In genomic region chr11:131467645-131468270, GRCh38 we compare ENCODE assay signal across 24 cellular contexts.
DNase-seq lines count a peak whose midpoint lies in the region; ATAC-seq and TF ChIP-seq lines count a peak whose summit lies in the region.
"Had no signal": no experiment of that assay in that cellular context is flagged by ENCODE, and none has a peak within 500 bp of the region (broad histone marks: within the 10 kb centered on the region; RNA-seq: fewer than 3 reads in every experiment).

No MANE protein-coding gene starts in this region.

- ATAC-seq in stimulated activated effector memory CD8-positive, alpha-beta T cell treated with anti-CD3 and anti-CD28 coated beads, Interleukin-12 subunit alpha, Interleukin-12 subunit beta, amount 100 ng/mL, for 72 hours = no peak
- ATAC-seq: CD8-positive, alpha-beta T cell; HCT116; K562; Panc1; SK-N-SH treated with all-trans-retinoic acid at 6 μM for 48 hours had no signal

- intact Hi-C loops in activated T-helper 2 cell treated with anti-CD3 and anti-CD28 coated beads, Interferon-gamma antibody, Interleukin-2, Interleukin-4, amounts not matched to agents 10 μg/mL and 5 μg/mL and 100 μg/mL, durations not matched to agents 14 hours and 24 hours and 36 hours (cut with micrococcal nuclease) = no loop called here

- H3K27ac ChIP-seq in cardiac muscle cell (peak overlapping the region; percentile 4), right atrium auricular region (no peak overlapping the region), endodermal cell (ENCODE audit: low read depth, low read length) (peak overlapping the region; percentile 2)

- H3K4me1 Mint-ChIP-seq in endodermal cell = peaks cover 63% of the 10 kb centered on the region
- H3K4me1 Mint-ChIP-seq in stimulated activated effector memory CD8-positive, alpha-beta T cell treated with anti-CD3 and anti-CD28 coated beads, Interleukin-12 subunit alpha, Interleukin-12 subunit beta, amount 100 ng/mL, for 72 hours = no peaks in the 10 kb centered on the region
- H3K4me1 Mint-ChIP-seq in activated T-helper 2 cell treated with anti-CD3 and anti-CD28 coated beads, Interferon-gamma antibody, Interleukin-2, Interleukin-4, amounts not matched to agents 10 μg/mL and 5 μg/mL and 100 μg/mL, durations not matched to agents 14 hours and 24 hours and 36 hours (ENCODE audit: low read depth) = no peaks in the 10 kb centered on the region

- H3K4me3 Mint-ChIP-seq in endodermal cell = no peak overlapping the region
- H3K4me3 Mint-ChIP-seq in stimulated activated effector memory CD8-positive, alpha-beta T cell treated with anti-CD3 and anti-CD28 coated beads, Interleukin-12 subunit alpha, Interleukin-12 subunit beta, amount 100 ng/mL, for 72 hours = no peak overlapping the region
- no peak overlapping the region for H3K4me3 Mint-ChIP-seq in activated T-helper 2 cell treated with anti-CD3 and anti-CD28 coated beads, Interferon-gamma antibody, Interleukin-2, Interleukin-4, amounts not matched to agents 10 μg/mL and 5 μg/mL and 100 μg/mL, durations not matched to agents 14 hours and 24 hours and 36 hours (ENCODE audit: low read depth)
- H3K4me3 Mint-ChIP-seq: CD8-positive, alpha-beta T cell had no signal

- H3K27me3 ChIP-seq in cardiac muscle cell (no peaks in the 10 kb centered on the region), right atrium auricular region (no peaks in the 10 kb centered on the region), endodermal cell (ENCODE audit: control insufficient read depth, insufficient read depth, low read length, poor library complexity, severe bottlenecking) (no peaks in the 10 kb centered on the region)

- H3K36me3 ChIP-seq in cardiac muscle cell (no peaks in the 10 kb centered on the region), right atrium auricular region (no peaks in the 10 kb centered on the region), endodermal cell (ENCODE audit: control insufficient read depth, insufficient read depth, low read length) (no peaks in the 10 kb centered on the region)

- no peaks in the 10 kb centered on the region for H3K27me3 Mint-ChIP-seq in endodermal cell (ENCODE audit: insufficient read depth)
- H3K27me3 Mint-ChIP-seq in activated T-helper 2 cell treated with anti-CD3 and anti-CD28 coated beads, Interferon-gamma antibody, Interleukin-2, Interleukin-4, amounts not matched to agents 10 μg/mL and 5 μg/mL and 100 μg/mL, durations not matched to agents 14 hours and 24 hours and 36 hours (ENCODE audit: low read depth) = peaks cover 5% of the 10 kb centered on the region

- H3K4me1 ChIP-seq in cardiac muscle cell (ENCODE audit: low read depth) (peaks cover 4% of the 10 kb centered on the region), right atrium auricular region (no peaks in the 10 kb centered on the region), endodermal cell (ENCODE audit: control insufficient read depth, insufficient read depth, low read length) (peaks cover 20% of the 10 kb centered on the region)

- H3K9ac ChIP-seq in endodermal cell (ENCODE audit: extremely low read depth, low read length, poor library complexity, severe bottlenecking) = no peak overlapping the region

- DNase-seq in cardiac muscle cell (ENCODE audit: low read depth in 1 of 2, low spot score in 1 of 2) = no peak
- DNase-seq in right atrium auricular region (ENCODE audit: low spot score) = no peak
- no peak for DNase-seq in endodermal cell
- DNase-seq in myocyte (ENCODE audit: low read depth) = peak; percentile 24
- no peak for DNase-seq in stimulated activated effector memory CD8-positive, alpha-beta T cell treated with anti-CD3 and anti-CD28 coated beads, Interleukin-12 subunit alpha, Interleukin-12 subunit beta, amount 100 ng/mL, for 72 hours (ENCODE audit: low spot score in 2 of 2)
- no peak for DNase-seq in activated T-helper 2 cell treated with anti-CD3 and anti-CD28 coated beads, Interferon-gamma antibody, Interleukin-2, Interleukin-4, amounts not matched to agents 10 μg/mL and 5 μg/mL and 100 μg/mL, durations not matched to agents 14 hours and 24 hours and 36 hours (ENCODE audit: low spot score)
- no peak for DNase-seq in HT-29 (ENCODE audit: low spot score)
- DNase-seq: 8988T; AML-193; CD8-positive, alpha-beta T cell; DND-41; MM.1S; NCI-H1048; NCI-H146; NCI-H2029; NCI-H2227 treated with DMSO at 0.1 percent for 48 hours; NCI-H510A; NCI-H774; NK-92 treated with Interleukin-12 subunit alpha and Interleukin-12 subunit beta, amount 100 ng/mL, for 24 hours; SIG-M5 had no signal

- H3K36me3 Mint-ChIP-seq in endodermal cell (ENCODE audit: low read depth) = no peaks in the 10 kb centered on the region
- no peaks in the 10 kb centered on the region for H3K36me3 Mint-ChIP-seq in stimulated activated effector memory CD8-positive, alpha-beta T cell treated with anti-CD3 and anti-CD28 coated beads, Interleukin-12 subunit alpha, Interleukin-12 subunit beta, amount 100 ng/mL, for 72 hours
- H3K36me3 Mint-ChIP-seq in activated T-helper 2 cell treated with anti-CD3 and anti-CD28 coated beads, Interferon-gamma antibody, Interleukin-2, Interleukin-4, amounts not matched to agents 10 μg/mL and 5 μg/mL and 100 μg/mL, durations not matched to agents 14 hours and 24 hours and 36 hours (ENCODE audit: low read depth) = no peaks in the 10 kb centered on the region
- H3K36me3 Mint-ChIP-seq: CD8-positive, alpha-beta T cell had no signal

- no peaks in the 10 kb centered on the region for H3K9me3 ChIP-seq in cardiac muscle cell (ENCODE audit: low read depth)
- no peaks in the 10 kb centered on the region for H3K9me3 ChIP-seq in right atrium auricular region
- H3K9me3 ChIP-seq in endodermal cell (ENCODE audit: control insufficient read depth, low read length) = no peaks in the 10 kb centered on the region

- TF ChIP-seq CTCF in cardiac muscle cell (IDR thresholded peaks at IDR 0.05; ENCODE audit: low read depth, low read length) (no peak), right atrium auricular region (IDR thresholded peaks at IDR 0.05) (no peak), endodermal cell (conservative IDR thresholded peaks at IDR 0.05) (no peak)

- H3K9me3 Mint-ChIP-seq in endodermal cell = no peaks in the 10 kb centered on the region
- H3K9me3 Mint-ChIP-seq in stimulated activated effector memory CD8-positive, alpha-beta T cell treated with anti-CD3 and anti-CD28 coated beads, Interleukin-12 subunit alpha, Interleukin-12 subunit beta, amount 100 ng/mL, for 72 hours = peaks cover 5% of the 10 kb centered on the region
- no peaks in the 10 kb centered on the region for H3K9me3 Mint-ChIP-seq in activated T-helper 2 cell treated with anti-CD3 and anti-CD28 coated beads, Interferon-gamma antibody, Interleukin-2, Interleukin-4, amounts not matched to agents 10 μg/mL and 5 μg/mL and 100 μg/mL, durations not matched to agents 14 hours and 24 hours and 36 hours
- H3K9me3 Mint-ChIP-seq: CD8-positive, alpha-beta T cell had no signal

- no peak overlapping the region for H3K27ac Mint-ChIP-seq in endodermal cell
- H3K27ac Mint-ChIP-seq in stimulated activated effector memory CD8-positive, alpha-beta T cell treated with anti-CD3 and anti-CD28 coated beads, Interleukin-12 subunit alpha, Interleukin-12 subunit beta, amount 100 ng/mL, for 72 hours = no peak overlapping the region
- no peak overlapping the region for H3K27ac Mint-ChIP-seq in activated T-helper 2 cell treated with anti-CD3 and anti-CD28 coated beads, Interferon-gamma antibody, Interleukin-2, Interleukin-4, amounts not matched to agents 10 μg/mL and 5 μg/mL and 100 μg/mL, durations not matched to agents 14 hours and 24 hours and 36 hours
- H3K27ac Mint-ChIP-seq: CD8-positive, alpha-beta T cell had no signal

- WGBS in endodermal cell (ENCODE audit: insufficient coverage in 1 of 2, insufficient read length in 1 of 2), 2 experiments = 72 to 83% methylated on average over 7 of the region's 7 CpGs

- H3K4me3 ChIP-seq in cardiac muscle cell (no peak overlapping the region), right atrium auricular region (no peak overlapping the region), endodermal cell (ENCODE audit: low read length) (no peak overlapping the region)
- H3K4me3 ChIP-seq: K562 had no signal

Comparison
In these comparisons a context has a peak if more than half of its experiments do, and no peak if none do; other contexts are left out.
1. H3K27ac ChIP-seq: peak in cardiac muscle cell (single experiment) and endodermal cell (single experiment); none in right atrium auricular region (0 of 2).